ENCODE assay signal across 2 cellular contexts in genomic region chr10:69826789-69827532, GRCh38.
TF ChIP-seq lines count a peak whose summit lies in the region.

No MANE protein-coding gene starts in this region.

TF ChIP-seq in GM23338, 12 proteins besides CTCF, POLR2A, EP300 and RAD21:
- TF ChIP-seq ETS1 (IDR thresholded peaks at IDR 0.05): no peak
- TF ChIP-seq REST (IDR thresholded peaks at IDR 0.05; ENCODE audit: unreplicated experiment): no peak
- TF ChIP-seq JUNB (IDR thresholded peaks at IDR 0.05; ENCODE audit: unreplicated experiment): no peak
- TF ChIP-seq EZH2phosphoT487 (IDR thresholded peaks at IDR 0.05; ENCODE audit: unreplicated experiment): no peak
- no peak for TF ChIP-seq ZNF114 (CRISPR knock-in tag; IDR thresholded peaks at IDR 0.05)
- TF ChIP-seq EZH2 (IDR thresholded peaks at IDR 0.05; ENCODE audit: low read depth, unreplicated experiment): no peak
- TF ChIP-seq POLR2AphosphoS5 (IDR thresholded peaks at IDR 0.05; ENCODE audit: low read depth): no peak
- TF ChIP-seq STAT1 (IDR thresholded peaks at IDR 0.05; ENCODE audit: unreplicated experiment): no peak

TF ChIP-seq in H1, 55 proteins besides CTCF, POLR2A, EP300 and RAD21:
- no peak for TF ChIP-seq BCL11A (IDR thresholded peaks at IDR 0.05; ENCODE audit: low read depth in 2 of 2, low read length in 2 of 2)
- no peak for TF ChIP-seq GTF2F1 (IDR thresholded peaks at IDR 0.05; ENCODE audit: borderline replicate concordance, low read depth, low read length)
- TF ChIP-seq JUND (IDR thresholded peaks at IDR 0.05; ENCODE audit: low read length): 0 out of 2 replicates have a peak, but pooled peaks have one; percentile 18
- TF ChIP-seq BACH1 (IDR thresholded peaks at IDR 0.05; ENCODE audit: low read length): peak; percentile 99
- TF ChIP-seq RBBP5 (IDR thresholded peaks at IDR 0.05; ENCODE audit: borderline replicate concordance, low read depth, low read length): no peak
- no peak for TF ChIP-seq RXRA (IDR thresholded peaks at IDR 0.05; ENCODE audit: insufficient read depth, low read depth, low read length)
- TF ChIP-seq HDAC2 (IDR thresholded peaks at IDR 0.05; ENCODE audit: borderline replicate concordance in 1 of 2, low read depth in 2 of 2, low read length in 2 of 2): no peak
- TF ChIP-seq ZNF274 (IDR thresholded peaks at IDR 0.05; ENCODE audit: borderline replicate concordance, extremely low read depth, low read length): no peak
- no peak for TF ChIP-seq NANOG (IDR thresholded peaks at IDR 0.05; ENCODE audit: insufficient read depth, low read depth, low read length, poor library complexity, severe bottlenecking)
- TF ChIP-seq POU5F1 (IDR thresholded peaks at IDR 0.05; ENCODE audit: low read depth, low read length): no peak
- TF ChIP-seq SP2 (IDR thresholded peaks at IDR 0.05; ENCODE audit: low read length): no peak
- TF ChIP-seq PHF8 (conservative IDR thresholded peaks at IDR 0.05; ENCODE audit: low read depth, low read length): no peak
- no peak for TF ChIP-seq TBP (IDR thresholded peaks at IDR 0.05; ENCODE audit: low read depth, low read length)
- no peak for TF ChIP-seq TAF7 (optimal IDR thresholded peaks at IDR 0.05; ENCODE audit: borderline replicate concordance, low read depth, low read length)
- no peak for TF ChIP-seq MAX (IDR thresholded peaks at IDR 0.05)
- peak; percentile 42 for TF ChIP-seq SRF (IDR thresholded peaks at IDR 0.05; ENCODE audit: low read depth, low read length)
- TF ChIP-seq YY1 (IDR thresholded peaks at IDR 0.05; ENCODE audit: low read depth, low read length): 0 out of 2 replicates have a peak, but pooled peaks have one; percentile 50
- no peak for TF ChIP-seq KDM1A (IDR thresholded peaks at IDR 0.05; ENCODE audit: borderline replicate concordance, low read length)
- peak; percentile 99 for TF ChIP-seq MAFK (IDR thresholded peaks at IDR 0.05; ENCODE audit: low read depth, low read length)
